ENCODE assay signal across 1 cellular context in genomic region chr3:138348107-138348949, GRCh38.
A peak's percentile ranks its signal among the peaks of the same experiment; 100 is the strongest.
TF ChIP-seq lines count a peak whose summit lies in the region.

Gene MRAS (plus strand): TSS chr3:138348579. CDS start chr3:138372884, 24,305 bp downstream.

TF ChIP-seq in WTC11, 78 proteins besides CTCF, POLR2A, EP300 and RAD21 (continued from another document):
- TF ChIP-seq, protein P1, sequence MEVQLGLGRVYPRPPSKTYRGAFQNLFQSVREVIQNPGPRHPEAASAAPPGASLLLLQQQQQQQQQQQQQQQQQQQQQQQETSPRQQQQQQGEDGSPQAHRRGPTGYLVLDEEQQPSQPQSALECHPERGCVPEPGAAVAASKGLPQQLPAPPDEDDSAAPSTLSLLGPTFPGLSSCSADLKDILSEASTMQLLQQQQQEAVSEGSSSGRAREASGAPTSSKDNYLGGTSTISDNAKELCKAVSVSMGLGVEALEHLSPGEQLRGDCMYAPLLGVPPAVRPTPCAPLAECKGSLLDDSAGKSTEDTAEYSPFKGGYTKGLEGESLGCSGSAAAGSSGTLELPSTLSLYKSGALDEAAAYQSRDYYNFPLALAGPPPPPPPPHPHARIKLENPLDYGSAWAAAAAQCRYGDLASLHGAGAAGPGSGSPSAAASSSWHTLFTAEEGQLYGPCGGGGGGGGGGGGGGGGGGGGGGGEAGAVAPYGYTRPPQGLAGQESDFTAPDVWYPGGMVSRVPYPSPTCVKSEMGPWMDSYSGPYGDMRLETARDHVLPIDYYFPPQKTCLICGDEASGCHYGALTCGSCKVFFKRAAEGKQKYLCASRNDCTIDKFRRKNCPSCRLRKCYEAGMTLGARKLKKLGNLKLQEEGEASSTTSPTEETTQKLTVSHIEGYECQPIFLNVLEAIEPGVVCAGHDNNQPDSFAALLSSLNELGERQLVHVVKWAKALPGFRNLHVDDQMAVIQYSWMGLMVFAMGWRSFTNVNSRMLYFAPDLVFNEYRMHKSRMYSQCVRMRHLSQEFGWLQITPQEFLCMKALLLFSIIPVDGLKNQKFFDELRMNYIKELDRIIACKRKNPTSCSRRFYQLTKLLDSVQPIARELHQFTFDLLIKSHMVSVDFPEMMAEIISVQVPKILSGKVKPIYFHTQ (CRISPR knock-in tag; IDR thresholded peaks at IDR 0.05) = no peak
- no peak for TF ChIP-seq NFATC4 (CRISPR knock-in tag; IDR thresholded peaks at IDR 0.05)
- TF ChIP-seq FOXJ3 (CRISPR knock-in tag; IDR thresholded peaks at IDR 0.05; ENCODE audit: borderline replicate concordance) = no peak
- TF ChIP-seq, protein P2, sequence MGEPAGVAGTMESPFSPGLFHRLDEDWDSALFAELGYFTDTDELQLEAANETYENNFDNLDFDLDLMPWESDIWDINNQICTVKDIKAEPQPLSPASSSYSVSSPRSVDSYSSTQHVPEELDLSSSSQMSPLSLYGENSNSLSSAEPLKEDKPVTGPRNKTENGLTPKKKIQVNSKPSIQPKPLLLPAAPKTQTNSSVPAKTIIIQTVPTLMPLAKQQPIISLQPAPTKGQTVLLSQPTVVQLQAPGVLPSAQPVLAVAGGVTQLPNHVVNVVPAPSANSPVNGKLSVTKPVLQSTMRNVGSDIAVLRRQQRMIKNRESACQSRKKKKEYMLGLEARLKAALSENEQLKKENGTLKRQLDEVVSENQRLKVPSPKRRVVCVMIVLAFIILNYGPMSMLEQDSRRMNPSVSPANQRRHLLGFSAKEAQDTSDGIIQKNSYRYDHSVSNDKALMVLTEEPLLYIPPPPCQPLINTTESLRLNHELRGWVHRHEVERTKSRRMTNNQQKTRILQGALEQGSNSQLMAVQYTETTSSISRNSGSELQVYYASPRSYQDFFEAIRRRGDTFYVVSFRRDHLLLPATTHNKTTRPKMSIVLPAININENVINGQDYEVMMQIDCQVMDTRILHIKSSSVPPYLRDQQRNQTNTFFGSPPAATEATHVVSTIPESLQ (CRISPR knock-in tag; IDR thresholded peaks at IDR 0.05) = no peak
- TF ChIP-seq, protein P3, sequence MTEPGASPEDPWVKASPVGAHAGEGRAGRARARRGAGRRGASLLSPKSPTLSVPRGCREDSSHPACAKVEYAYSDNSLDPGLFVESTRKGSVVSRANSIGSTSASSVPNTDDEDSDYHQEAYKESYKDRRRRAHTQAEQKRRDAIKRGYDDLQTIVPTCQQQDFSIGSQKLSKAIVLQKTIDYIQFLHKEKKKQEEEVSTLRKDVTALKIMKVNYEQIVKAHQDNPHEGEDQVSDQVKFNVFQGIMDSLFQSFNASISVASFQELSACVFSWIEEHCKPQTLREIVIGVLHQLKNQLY (CRISPR knock-in tag; IDR thresholded peaks at IDR 0.05) = no peak
- no peak for TF ChIP-seq ZNF396 (CRISPR knock-in tag; IDR thresholded peaks at IDR 0.05; ENCODE audit: borderline replicate concordance)
- no peak for TF ChIP-seq TP53 (CRISPR knock-in tag; IDR thresholded peaks at IDR 0.05)
- TF ChIP-seq SOX15 (CRISPR knock-in tag; IDR thresholded peaks at IDR 0.05) = no peak
- TF ChIP-seq SP1 (CRISPR knock-in tag; conservative IDR thresholded peaks at IDR 0.05) = 0 out of 2 replicates have a peak, but pooled peaks have one; percentile 22
- no peak for TF ChIP-seq SMAD3 (CRISPR knock-in tag; IDR thresholded peaks at IDR 0.05; ENCODE audit: borderline replicate concordance)
- TF ChIP-seq TCF7 (CRISPR knock-in tag; IDR thresholded peaks at IDR 0.05; ENCODE audit: low read depth) = no peak; the same call in 1 of the 2 replicates
- 0 out of 2 replicates have a peak, but pooled peaks have one; percentile 10 for TF ChIP-seq ZBTB21 (CRISPR knock-in tag; IDR thresholded peaks at IDR 0.05; ENCODE audit: borderline replicate concordance)
- TF ChIP-seq NR2C2 (CRISPR knock-in tag; IDR thresholded peaks at IDR 0.05) = no peak
- no peak for TF ChIP-seq MYBL2 (CRISPR knock-in tag; IDR thresholded peaks at IDR 0.05)
- TF ChIP-seq ZNF121 (CRISPR knock-in tag; IDR thresholded peaks at IDR 0.05) = no peak
- TF ChIP-seq ETV6 (CRISPR knock-in tag; IDR thresholded peaks at IDR 0.05) = no peak
- no peak for TF ChIP-seq ZNF263 (CRISPR knock-in tag; IDR thresholded peaks at IDR 0.05; ENCODE audit: low read depth)
- TF ChIP-seq, protein P4, sequence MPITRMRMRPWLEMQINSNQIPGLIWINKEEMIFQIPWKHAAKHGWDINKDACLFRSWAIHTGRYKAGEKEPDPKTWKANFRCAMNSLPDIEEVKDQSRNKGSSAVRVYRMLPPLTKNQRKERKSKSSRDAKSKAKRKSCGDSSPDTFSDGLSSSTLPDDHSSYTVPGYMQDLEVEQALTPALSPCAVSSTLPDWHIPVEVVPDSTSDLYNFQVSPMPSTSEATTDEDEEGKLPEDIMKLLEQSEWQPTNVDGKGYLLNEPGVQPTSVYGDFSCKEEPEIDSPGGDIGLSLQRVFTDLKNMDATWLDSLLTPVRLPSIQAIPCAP (CRISPR knock-in tag; IDR thresholded peaks at IDR 0.05) = no peak
- TF ChIP-seq, protein P5, sequence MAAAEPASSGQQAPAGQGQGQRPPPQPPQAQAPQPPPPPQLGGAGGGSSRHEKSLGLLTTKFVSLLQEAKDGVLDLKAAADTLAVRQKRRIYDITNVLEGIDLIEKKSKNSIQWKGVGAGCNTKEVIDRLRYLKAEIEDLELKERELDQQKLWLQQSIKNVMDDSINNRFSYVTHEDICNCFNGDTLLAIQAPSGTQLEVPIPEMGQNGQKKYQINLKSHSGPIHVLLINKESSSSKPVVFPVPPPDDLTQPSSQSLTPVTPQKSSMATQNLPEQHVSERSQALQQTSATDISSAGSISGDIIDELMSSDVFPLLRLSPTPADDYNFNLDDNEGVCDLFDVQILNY (CRISPR knock-in tag; IDR thresholded peaks at IDR 0.05) = no peak
- TF ChIP-seq GABPB1 (CRISPR knock-in tag; IDR thresholded peaks at IDR 0.05) = no peak
- no peak for TF ChIP-seq GRHL2 (CRISPR knock-in tag; IDR thresholded peaks at IDR 0.05; ENCODE audit: insufficient replicate concordance, severe bottlenecking)
